Comparison of ENCODE assay signal across 14 cellular contexts in genomic region chr6:140275725-140276124, GRCh38.
DNase-seq lines count a peak whose midpoint lies in the region; ATAC-seq and TF ChIP-seq lines count a peak whose summit lies in the region.
"Had no signal": no experiment of that assay in that cellular context is flagged by ENCODE, and none has a peak within 500 bp of the region (broad histone marks: within the 10 kb centered on the region; RNA-seq: fewer than 3 reads in every experiment).

No MANE protein-coding gene starts in this region.

- H2AFZ ChIP-seq in IMR-90 (replicated peaks; ENCODE audit: low read length, poor library complexity) = no peak overlapping the region

- H4K5ac ChIP-seq in IMR-90 (ENCODE audit: low read depth, low read length) = no peak overlapping the region

- H2AK9ac ChIP-seq in IMR-90 (replicated peaks; ENCODE audit: low read depth, low read length, poor library complexity) = no peak overlapping the region

- no peak overlapping the region for H3K56ac ChIP-seq in IMR-90 (ENCODE audit: extremely low read depth, insufficient read depth, low read length)

- H3K79me1 ChIP-seq in IMR-90 (ENCODE audit: low read depth in 1 of 2, low read length in 2 of 2) = no peaks in the 10 kb centered on the region

- H3K4me1 ChIP-seq in IMR-90 (ENCODE audit: control insufficient read depth, insufficient read depth, low read length) (no peaks in the 10 kb centered on the region), RWPE2 (ENCODE audit: insufficient read depth, poor library complexity, severe bottlenecking) (peaks cover 7% of the 10 kb centered on the region)
- H3K4me1 ChIP-seq: HAP-1 had no signal

- BruUV-seq in IMR-90 (replicated peaks; lab: Mats Ljungman, UMichigan) = no TSS peak

- dilution Hi-C loops in IMR-90 (cut with HindIII; ENCODE audit: low sequenced_read_pairs, unreplicated experiment) = no loop called here

- H4K91ac ChIP-seq in IMR-90 (ENCODE audit: insufficient read depth, low read depth, low read length) = no peak overlapping the region

- H3K4me2 ChIP-seq in IMR-90 (ENCODE audit: low read depth, low read length) = no peak overlapping the region

- H3K27ac ChIP-seq in IMR-90 (ENCODE audit: insufficient read depth, low read length) (no peak overlapping the region), RWPE2 (ENCODE audit: poor library complexity, severe bottlenecking) (no peak overlapping the region)

- DNase-seq in EL (peak; percentile 15), IMR-90 (no peak), RWPE2 (ENCODE audit: low spot score) (no peak), kidney tubule cell (ENCODE audit: low spot score) (peak; percentile 34), ecto neural progenitor cell (ENCODE audit: low spot score) (no peak), epidermal melanocyte (ENCODE audit: insufficient read length, low spot score) (no peak), NCI-H524 treated with DMSO at 0.1 percent for 48 hours (lab: John Stamatoyannopoulos, UW) (no peak)
- DNase-seq: C1 segment of cervical spinal cord; Calu3; CD4-positive, alpha-beta T cell; DMS 273 treated with DMSO at 0.1 percent for 48 hours; GDM1; GOT3 had no signal

- H2BK20ac ChIP-seq in IMR-90 (ENCODE audit: low read depth, low read length) = no peak overlapping the region

- no peaks in the 10 kb centered on the region for H4K20me1 ChIP-seq in IMR-90 (ENCODE audit: insufficient read depth, low read length)

- TF ChIP-seq CTCF in IMR-90 (conservative IDR thresholded peaks at IDR 0.05; ENCODE audit: low read depth, low read length) (no peak), RWPE2 (IDR thresholded peaks at IDR 0.05; ENCODE audit: poor library complexity, severe bottlenecking) (no peak)

- intact Hi-C loops in IMR-90 (cut with micrococcal nuclease) = no loop called here

- no peak overlapping the region for H3K18ac ChIP-seq in IMR-90 (ENCODE audit: low read depth, low read length)

- H3K9me3 ChIP-seq in IMR-90 (ENCODE audit: control insufficient read depth, insufficient read depth, low read length) = no peaks in the 10 kb centered on the region
- no peaks in the 10 kb centered on the region for H3K9me3 ChIP-seq in RWPE2 (ENCODE audit: severe bottlenecking)
- H3K9me3 ChIP-seq: HAP-1 had no signal

- no peaks in the 10 kb centered on the region for H3K9me1 ChIP-seq in IMR-90 (ENCODE audit: insufficient read depth, low read length)

- POLR2A ChIA-PET in IMR-90 (lab: Charles Lee; ENCODE audit: unreplicated experiment) = no interaction called here

- H3K4me3 ChIP-seq in IMR-90 (ENCODE audit: insufficient read depth, low read depth, low read length) = no peak overlapping the region
- no peak overlapping the region for H3K4me3 ChIP-seq in RWPE2 (ENCODE audit: severe bottlenecking)
- H3K4me3 ChIP-seq: HAP-1 had no signal

- ATAC-seq in IMR-90 (ENCODE audit: low read depth) = no peak
- ATAC-seq in RWPE2 (ENCODE audit: low read depth) = peak; percentile 50; the same call in 1 of the 3 replicates

- H3K27me3 ChIP-seq in IMR-90 (ENCODE audit: control insufficient read depth, insufficient read depth, low read length) (no peaks in the 10 kb centered on the region), RWPE2 (ENCODE audit: insufficient read depth, poor library complexity, severe bottlenecking) (no peaks in the 10 kb centered on the region)

- 0 out of 2 replicates have a peak overlapping the region, but pooled peaks have one; percentile 23 for H2BK120ac ChIP-seq in IMR-90 (ENCODE audit: low read depth, low read length)

- H3K36me3 ChIP-seq in IMR-90 (ENCODE audit: control insufficient read depth, insufficient read depth, low read length) (no peaks in the 10 kb centered on the region), RWPE2 (ENCODE audit: low read depth) (no peaks in the 10 kb centered on the region)
- H3K36me3 ChIP-seq: HAP-1 had no signal

- no peak overlapping the region for H2BK5ac ChIP-seq in IMR-90 (ENCODE audit: low read depth, low read length, poor library complexity, severe bottlenecking)

- in situ Hi-C loops in IMR-90 (cut with MboI; ENCODE audit: low sequenced_read_pairs) = no loop called here

- H3K4ac ChIP-seq in IMR-90 (ENCODE audit: low read depth, low read length) = no peak overlapping the region

- H2AK5ac ChIP-seq in IMR-90 (ENCODE audit: low read depth, low read length) = no peak overlapping the region

- H3K14ac ChIP-seq in IMR-90 (replicated peaks; ENCODE audit: low read depth, low read length) = 0 out of 2 replicates have a peak overlapping the region, but pooled peaks have one; percentile 32

- TF ChIP-seq POLR2A in IMR-90 (IDR thresholded peaks at IDR 0.05; ENCODE audit: low read depth, low read length) = no peak

- no peak overlapping the region for H2BK15ac ChIP-seq in IMR-90 (ENCODE audit: low read depth, low read length)

- no peak for TF ChIP-seq RAD21 in IMR-90 (IDR thresholded peaks at IDR 0.05; ENCODE audit: low read length)

- CTCF ChIA-PET in IMR-90 (lab: Yijun Ruan, JAX) = no interaction called here

- H3K9ac ChIP-seq in IMR-90 (ENCODE audit: low read depth, low read length) = no peak overlapping the region

- no peak overlapping the region for H3K23ac ChIP-seq in IMR-90 (ENCODE audit: low read depth, low read length)

- H4K8ac ChIP-seq in IMR-90 (ENCODE audit: low read depth in 2 of 2, low read length in 2 of 2) = no peak overlapping the region

TF ChIP-seq in IMR-90, 13 proteins besides CTCF, POLR2A, EP300 and RAD21:
- no peak for TF ChIP-seq SMC3 (IDR thresholded peaks at IDR 0.05; ENCODE audit: low read depth, low read length)
- TF ChIP-seq MAFK (IDR thresholded peaks at IDR 0.05; ENCODE audit: low read depth, low read length) = no peak
- TF ChIP-seq MAZ (IDR thresholded peaks at IDR 0.05; ENCODE audit: borderline replicate concordance, low read depth, low read length) = no peak
- no peak for TF ChIP-seq MXI1 (IDR thresholded peaks at IDR 0.05; ENCODE audit: borderline replicate concordance, low read depth, low read length)
- no peak for TF ChIP-seq RCOR1 (IDR thresholded peaks at IDR 0.05; ENCODE audit: insufficient replicate concordance, low read length)
- no peak for TF ChIP-seq BHLHE40 (IDR thresholded peaks at IDR 0.05; ENCODE audit: low read depth, low read length)
TF ChIP-seq in IMR-90: peak in this region for 0.

Comparison
In these comparisons a context has a peak if more than half of its experiments do, and no peak if none do; other contexts are left out.
1. DNase-seq: peak in EL (single experiment) and kidney tubule cell (single experiment); none in IMR-90 (single experiment), RWPE2 (single experiment), ecto neural progenitor cell (single experiment), epidermal melanocyte (single experiment) and NCI-H524 treated with DMSO at 0.1 percent for 48 hours (single experiment).